Comparison of ENCODE assay signal across 10 cellular contexts in genomic region chr20:1830240-1830639, GRCh38.
DNase-seq lines count a peak whose midpoint lies in the region; ATAC-seq and TF ChIP-seq lines count a peak whose summit lies in the region.
"Had no signal": no experiment of that assay in that cellular context is flagged by ENCODE, and none has a peak within 500 bp of the region (broad histone marks: within the 10 kb centered on the region; RNA-seq: fewer than 3 reads in every experiment).

No MANE protein-coding gene starts in this region.

- no peak for ATAC-seq in GM19455 (IDR thresholded peaks at IDR 0.05; ENCODE audit: unreplicated experiment)
- ATAC-seq in HG02973 (IDR thresholded peaks at IDR 0.05; ENCODE audit: unreplicated experiment), result no peak

- intact Hi-C loops in activated CD4-positive, alpha-beta memory T cell treated with anti-CD3 and anti-CD28 coated beads for 36 hours (cut with micrococcal nuclease), result no loop called here

- H3K27me3 ChIP-seq in AG04450 (ENCODE audit: control insufficient read depth, insufficient read depth, low read length) (no peaks in the 10 kb centered on the region), endodermal cell (ENCODE audit: control insufficient read depth, insufficient read depth, low read length, poor library complexity, severe bottlenecking) (no peaks in the 10 kb centered on the region)

- H3K36me3 ChIP-seq in endodermal cell (ENCODE audit: control insufficient read depth, insufficient read depth, low read length), result no peaks in the 10 kb centered on the region
- H3K36me3 ChIP-seq in mesodermal cell (ENCODE audit: control insufficient read depth, insufficient read depth, low read length), result no peaks in the 10 kb centered on the region

- no peak overlapping the region for H3K27ac Mint-ChIP-seq in endodermal cell
- no peak overlapping the region for H3K27ac Mint-ChIP-seq in activated CD4-positive, alpha-beta memory T cell treated with anti-CD3 and anti-CD28 coated beads for 36 hours

- peak; percentile 94 for DNase-seq in AG04450 (ENCODE audit: low read depth, low spot score)
- DNase-seq in NCI-H446 (lab: John Stamatoyannopoulos, UW), result peak; percentile 39 to 80
- peak; percentile 66 for DNase-seq in endodermal cell
- no peak for DNase-seq in activated CD4-positive, alpha-beta memory T cell treated with anti-CD3 and anti-CD28 coated beads for 36 hours
- DNase-seq in HuH-7.5 (ENCODE audit: low spot score), result no peak
- DNase-seq: activated CD4-positive, alpha-beta T cell treated with anti-CD3 and anti-CD28 coated beads, Interleukin-2, amount 50 U/mL, for 4 hours; DMS153 had no signal

- no peak overlapping the region for H3K4me3 ChIP-seq in AG04450 (ENCODE audit: low read depth, low read length)
- H3K4me3 ChIP-seq in endodermal cell (ENCODE audit: low read length), result no peak overlapping the region
- no peak overlapping the region for H3K4me3 ChIP-seq in mesodermal cell (ENCODE audit: extremely low read depth, insufficient read depth, low read length, poor library complexity, severe bottlenecking)

- H3K36me3 Mint-ChIP-seq in endodermal cell (ENCODE audit: low read depth), result no peaks in the 10 kb centered on the region
- H3K36me3 Mint-ChIP-seq in activated CD4-positive, alpha-beta memory T cell treated with anti-CD3 and anti-CD28 coated beads for 36 hours, result no peaks in the 10 kb centered on the region

- H3K4me3 Mint-ChIP-seq in endodermal cell, result no peak overlapping the region
- no peak overlapping the region for H3K4me3 Mint-ChIP-seq in activated CD4-positive, alpha-beta memory T cell treated with anti-CD3 and anti-CD28 coated beads for 36 hours

- TF ChIP-seq CTCF in AG04450 (IDR thresholded peaks at IDR 0.05; ENCODE audit: low read depth, low read length) (no peak), endodermal cell (conservative IDR thresholded peaks at IDR 0.05) (no peak)

- POLR2A ChIA-PET in AG04450 (lab: Yijun Ruan, JAX), result interaction anchor here (2.3 kb wide), 1 partner anchor 17 kb away, joined by 17 read pairs; no protein-coding TSS in a partner anchor
- POLR2A ChIA-PET in activated CD4-positive, alpha-beta memory T cell treated with anti-CD3 and anti-CD28 coated beads for 36 hours (lab: Charles Lee), result no interaction called here

- H3K27me3 Mint-ChIP-seq in endodermal cell (ENCODE audit: insufficient read depth), result peaks cover 13% of the 10 kb centered on the region
- peaks cover 12% of the 10 kb centered on the region for H3K27me3 Mint-ChIP-seq in activated CD4-positive, alpha-beta memory T cell treated with anti-CD3 and anti-CD28 coated beads for 36 hours

- peaks cover 11% of the 10 kb centered on the region for H3K4me1 Mint-ChIP-seq in endodermal cell
- no peaks in the 10 kb centered on the region for H3K4me1 Mint-ChIP-seq in activated CD4-positive, alpha-beta memory T cell treated with anti-CD3 and anti-CD28 coated beads for 36 hours (ENCODE audit: low read depth)

- H3K27ac ChIP-seq in AG04450 (ENCODE audit: low read depth, low read length) (peak overlapping the region; percentile 77), endodermal cell (ENCODE audit: low read depth, low read length) (no peak overlapping the region), mesodermal cell (ENCODE audit: low read depth, low read length, severe bottlenecking) (peak overlapping the region; percentile 36)

- no peaks in the 10 kb centered on the region for H3K9me3 ChIP-seq in AG04450 (ENCODE audit: control insufficient read depth, insufficient read depth, low read length)
- no peaks in the 10 kb centered on the region for H3K9me3 ChIP-seq in endodermal cell (ENCODE audit: control insufficient read depth, low read length)
- no peaks in the 10 kb centered on the region for H3K9me3 ChIP-seq in mesodermal cell (ENCODE audit: control insufficient read depth, low read length)

- H3K9me3 Mint-ChIP-seq in endodermal cell, result no peaks in the 10 kb centered on the region
- no peaks in the 10 kb centered on the region for H3K9me3 Mint-ChIP-seq in activated CD4-positive, alpha-beta memory T cell treated with anti-CD3 and anti-CD28 coated beads for 36 hours

- 82 to 86% methylated on average over 6 to 7 of the region's 7 CpGs for WGBS in endodermal cell (ENCODE audit: insufficient coverage in 1 of 2, insufficient read length in 1 of 2), 2 experiments
- WGBS in mesodermal cell (ENCODE audit: insufficient coverage in 2 of 2), 2 experiments, result 54 to 81% methylated on average over 7 of the region's 7 CpGs

- CTCF ChIA-PET in AG04450 (lab: Charles Lee), result interaction anchor here (0.6 to 1.5 kb wide), 2 partner anchors 11 to 53 kb away, joined by 3 to 5 read pairs; no protein-coding TSS in a partner anchor
- CTCF ChIA-PET in activated CD4-positive, alpha-beta memory T cell treated with anti-CD3 and anti-CD28 coated beads for 36 hours (lab: Charles Lee), result interaction anchor here (1.1 kb wide), 1 partner anchor 66 kb away, joined by 3 read pairs; no protein-coding TSS in a partner anchor

- H3K9ac ChIP-seq in endodermal cell (ENCODE audit: extremely low read depth, low read length, poor library complexity, severe bottlenecking), result no peak overlapping the region

- H3K4me1 ChIP-seq in endodermal cell (ENCODE audit: control insufficient read depth, insufficient read depth, low read length), result no peaks in the 10 kb centered on the region
- peaks cover 50% of the 10 kb centered on the region for H3K4me1 ChIP-seq in mesodermal cell (ENCODE audit: control insufficient read depth, insufficient read depth, low read length, poor library complexity, severe bottlenecking)

Comparison
In these comparisons a context has a peak if more than half of its experiments do, and no peak if none do; other contexts are left out.
1. DNase-seq: peak in AG04450 (single experiment), NCI-H446 (2 of 2) and endodermal cell (single experiment); none in activated CD4-positive, alpha-beta memory T cell treated with anti-CD3 and anti-CD28 coated beads for 36 hours (single experiment) and HuH-7.5 (single experiment).